Comparison of ENCODE assay signal across 13 cellular contexts in the genomic region with DNA sequence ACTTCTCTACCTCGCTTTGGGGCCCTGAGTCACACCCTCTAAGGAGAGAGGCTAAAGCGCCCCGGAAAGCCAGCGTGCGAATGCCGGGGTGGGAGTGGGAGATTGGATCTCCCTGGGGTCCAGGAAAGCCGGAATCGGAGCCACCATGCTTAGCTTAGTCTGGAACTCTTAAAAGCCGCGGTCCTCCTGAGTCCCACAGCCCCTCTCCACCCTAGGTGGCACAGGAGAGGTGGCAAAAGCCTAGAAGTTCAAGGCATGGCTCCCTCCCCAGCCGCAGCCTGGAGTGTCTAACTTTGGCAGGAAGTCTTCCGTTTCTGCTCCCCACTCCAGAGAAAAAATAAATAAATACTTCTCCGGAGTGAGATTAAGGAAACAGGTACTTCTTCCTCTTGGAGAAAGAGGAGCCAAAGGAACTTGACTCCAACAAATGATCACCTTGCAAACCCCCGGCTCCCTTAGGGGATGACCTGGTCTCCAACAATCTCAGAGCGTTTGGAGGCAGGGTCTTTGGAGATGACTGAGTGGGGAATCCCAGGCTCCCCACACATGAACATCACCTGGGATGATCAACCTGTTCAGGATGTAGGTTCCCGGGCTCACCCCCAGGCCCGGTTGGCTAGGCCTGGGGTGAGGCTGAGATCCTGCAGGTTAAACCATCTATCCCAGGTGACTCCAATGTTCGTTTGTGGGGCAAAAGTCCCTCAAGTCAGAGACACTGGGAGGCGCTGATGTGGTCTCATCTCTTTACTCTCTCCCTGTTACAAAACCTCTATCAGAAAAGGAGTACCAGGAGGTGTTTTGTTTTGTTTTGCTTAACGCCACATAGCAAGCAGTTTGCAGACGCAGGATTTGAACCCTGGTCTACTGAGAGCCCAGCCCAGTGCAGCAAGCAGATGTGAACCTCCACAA. TPM values are rescaled to one million over a fixed set of nuclear protein-coding genes. Genes with fewer than 3 reads are reported as not detected.
DNase-seq lines count a peak whose midpoint lies in the region; ATAC-seq and FAIRE-seq lines count a peak whose summit lies in the region.
"Had no signal": no experiment of that assay in that cellular context is flagged by ENCODE, and none has a peak within 500 bp of the region (broad histone marks: within the 10 kb centered on the region; RNA-seq: fewer than 3 reads in every experiment).

No MANE protein-coding gene starts in this region.

- H3K4me3 ChIP-seq in BLaER1: peak overlapping the region; percentile 90

- ATAC-seq in central memory CD8-positive, alpha-beta T cell (replicated peaks; ENCODE audit: extremely low read depth, poor library complexity, severe bottlenecking): no peak
- no peak for ATAC-seq in naive thymus-derived CD8-positive, alpha-beta T cell
- no peak for ATAC-seq in GM18858 (IDR thresholded peaks at IDR 0.05; ENCODE audit: unreplicated experiment)

- peak overlapping the region; percentile 93 for H3K27ac ChIP-seq in BLaER1

- no peaks in the 10 kb centered on the region for H3K9me3 ChIP-seq in BLaER1

- POLR2A ChIA-PET in naive thymus-derived CD8-positive, alpha-beta T cell (lab: Charles Lee): no interaction called here

- peak overlapping the region; percentile 94 for H3K4me2 ChIP-seq in BLaER1

- no peaks in the 10 kb centered on the region for H3K27me3 ChIP-seq in BLaER1

- FAIRE-seq in GM19239 (lab: Jason Lieb, UNC): peak; percentile 82
- FAIRE-seq: HTR-8/SVneo had no signal

- no peak for DNase-seq in GM19239 (ENCODE audit: insufficient read length, low spot score)
- no peak for DNase-seq in central memory CD8-positive, alpha-beta T cell (ENCODE audit: low spot score in 2 of 2)
- no peak for DNase-seq in naive thymus-derived CD8-positive, alpha-beta T cell
- no peak for DNase-seq in effector CD4-positive, alpha-beta T cell
- no peak for DNase-seq in activated gamma-delta T cell treated with Interleukin-2 at 50 U/mL for 16 hours
- no peak for DNase-seq in GM19238 (ENCODE audit: insufficient read length, low spot score)
- DNase-seq: activated CD4-positive, alpha-beta T cell treated with anti-CD3 and anti-CD28 coated beads, Interleukin-2, amount 50 U/mL, for 1 hour; DND-41; GOT3; NCI-H82 had no signal

- H3K36me3 Mint-ChIP-seq in central memory CD8-positive, alpha-beta T cell (ENCODE audit: insufficient read depth): peaks cover 17% of the 10 kb centered on the region
- no peaks in the 10 kb centered on the region for H3K36me3 Mint-ChIP-seq in naive thymus-derived CD8-positive, alpha-beta T cell

- H3K4me3 Mint-ChIP-seq in central memory CD8-positive, alpha-beta T cell: peak overlapping the region; percentile 98
- H3K4me3 Mint-ChIP-seq in naive thymus-derived CD8-positive, alpha-beta T cell: peak overlapping the region; percentile 84 to 93 (median 89)

- H3K4me1 Mint-ChIP-seq in central memory CD8-positive, alpha-beta T cell: peaks cover 64% of the 10 kb centered on the region
- peaks cover 16 to 82% (median 42%) of the 10 kb centered on the region in 4 donors for H3K4me1 Mint-ChIP-seq in naive thymus-derived CD8-positive, alpha-beta T cell

- peaks cover 49% of the 10 kb centered on the region for H3K36me3 ChIP-seq in BLaER1

- no peaks in the 10 kb centered on the region for H3K27me3 Mint-ChIP-seq in central memory CD8-positive, alpha-beta T cell
- peaks cover 13 to 68% (median 50%) of the 10 kb centered on the region in 5 donors for H3K27me3 Mint-ChIP-seq in naive thymus-derived CD8-positive, alpha-beta T cell

- peak overlapping the region; percentile 93 for H3K27ac Mint-ChIP-seq in central memory CD8-positive, alpha-beta T cell (ENCODE audit: low read depth)
- peak overlapping the region in 2 of 10 donors; percentile 56 to 66 for H3K27ac Mint-ChIP-seq in naive thymus-derived CD8-positive, alpha-beta T cell

- peaks cover 69% of the 10 kb centered on the region for H3K4me1 ChIP-seq in BLaER1

- H4K20me1 ChIP-seq in BLaER1: peaks cover 58% of the 10 kb centered on the region

- H3K9me3 Mint-ChIP-seq in central memory CD8-positive, alpha-beta T cell: no peaks in the 10 kb centered on the region
- H3K9me3 Mint-ChIP-seq in naive thymus-derived CD8-positive, alpha-beta T cell: peaks cover 0 to 3% (median 0%) of the 10 kb centered on the region in 9 donors

- H3K9ac ChIP-seq in BLaER1: peak overlapping the region; percentile 94

RNA-seq across cellular contexts. Expression of a gene that starts 2.9 kb away (rescaled TPM):
- 10 to 100 TPM; 18.2 to 18.8 TPM for total RNA-seq in naive thymus-derived CD8-positive, alpha-beta T cell
- under 1 TPM; 0.07 to 0.80 (median 0.30) TPM for polyA plus RNA-seq in naive thymus-derived CD8-positive, alpha-beta T cell
